8 cellular contexts compared by ENCODE assay signal in the genomic region with DNA sequence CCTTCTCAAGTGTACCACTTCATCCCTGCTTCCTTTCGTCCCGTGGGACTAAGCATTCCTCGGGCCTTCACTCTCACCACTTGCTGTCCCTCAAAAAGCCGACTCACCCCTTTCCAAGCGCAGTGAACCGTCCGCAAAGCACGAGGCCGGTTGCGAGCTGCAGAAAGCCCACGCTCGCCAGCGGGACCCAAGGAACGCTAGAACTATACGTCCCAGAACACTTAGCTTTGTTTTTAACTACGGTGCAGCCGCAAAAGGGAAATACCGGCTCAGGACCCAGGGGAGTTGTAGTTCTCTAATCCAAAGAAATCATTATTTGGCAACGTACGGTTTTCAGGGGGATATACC. TPM values are rescaled to one million over a fixed set of nuclear protein-coding genes. Genes with fewer than 3 reads are reported as not detected.
DNase-seq lines count a peak whose midpoint lies in the region; ATAC-seq and TF ChIP-seq lines count a peak whose summit lies in the region.

No MANE protein-coding gene starts in this region.

- peaks cover 29% of the 10 kb centered on the region for H3K4me1 Mint-ChIP-seq in activated CD8-positive, alpha-beta T cell treated with anti-CD3 and anti-CD28 coated beads for 36 hours (ENCODE audit: low read depth)

- peak overlapping the region; percentile 89 for H3K27ac ChIP-seq in 22Rv1

- no peaks in the 10 kb centered on the region for H3K27me3 Mint-ChIP-seq in activated CD8-positive, alpha-beta T cell treated with anti-CD3 and anti-CD28 coated beads for 36 hours

- H3K36me3 Mint-ChIP-seq in activated CD8-positive, alpha-beta T cell treated with anti-CD3 and anti-CD28 coated beads for 36 hours (ENCODE audit: low read depth) = peaks cover 42% of the 10 kb centered on the region

- H3K27ac Mint-ChIP-seq in activated CD8-positive, alpha-beta T cell treated with anti-CD3 and anti-CD28 coated beads for 36 hours = peak overlapping the region; percentile 99

- CTCF ChIA-PET in activated CD8-positive, alpha-beta T cell treated with anti-CD3 and anti-CD28 coated beads for 36 hours (lab: Charles Lee) = interaction anchor here (0.8 to 3.7 kb wide), 6 partner anchors 23 to 355 kb away, joined by 3 to 11 read pairs (median 4); no protein-coding TSS in a partner anchor

- H3K9me3 Mint-ChIP-seq in activated CD8-positive, alpha-beta T cell treated with anti-CD3 and anti-CD28 coated beads for 36 hours = peaks cover 3% of the 10 kb centered on the region

- intact Hi-C loops in activated CD8-positive, alpha-beta T cell treated with anti-CD3 and anti-CD28 coated beads for 36 hours (cut with micrococcal nuclease) = no loop called here

- peak overlapping the region; percentile 92 for H3K4me3 Mint-ChIP-seq in activated CD8-positive, alpha-beta T cell treated with anti-CD3 and anti-CD28 coated beads for 36 hours

- POLR2A ChIA-PET in activated CD8-positive, alpha-beta T cell treated with anti-CD3 and anti-CD28 coated beads for 36 hours (lab: Charles Lee) = interaction anchor here (0.7 to 2.5 kb wide), 9 partner anchors 10 to 153 kb away, joined by 3 to 9 read pairs (median 4); a partner anchor contains a TSS

- ATAC-seq in GM18498 (IDR thresholded peaks at IDR 0.05; ENCODE audit: unreplicated experiment) = peak; percentile 25
- peak; percentile 10 for ATAC-seq in HG03442 (IDR thresholded peaks at IDR 0.05; ENCODE audit: unreplicated experiment)
- peak; percentile 14 for ATAC-seq in activated CD8-positive, alpha-beta T cell treated with anti-CD3 and anti-CD28 coated beads for 36 hours
- peak; percentile 34 for ATAC-seq in omental fat pad (ENCODE audit: low FRiP score)

- TF ChIP-seq CTCF in 22Rv1 (IDR thresholded peaks at IDR 0.05) = no peak
- no peak for TF ChIP-seq CTCF in activated CD8-positive, alpha-beta T cell treated with anti-CD3 and anti-CD28 coated beads for 36 hours (IDR thresholded peaks at IDR 0.05)
- no peak for TF ChIP-seq CTCF in omental fat pad (IDR thresholded peaks at IDR 0.05)

- DNase-seq in activated CD8-positive, alpha-beta T cell treated with anti-CD3 and anti-CD28 coated beads for 36 hours = peak; percentile 49
- peak; percentile 68 for DNase-seq in germinal center (ENCODE audit: low spot score)
- DNase-seq in omental fat pad (ENCODE audit: low spot score) = no peak
- DNase-seq in NCI-H1048 (lab: John Stamatoyannopoulos, UW) = no peak
- DNase-seq in SIG-M5 treated with dmso at 0.1 percent for 504 hours (lab: John Stamatoyannopoulos, UW; ENCODE audit: unreplicated experiment) = no peak

RNA-seq across cellular contexts. Expression of a gene that starts 0.5 kb away (rescaled TPM):
- total RNA-seq in activated CD8-positive, alpha-beta T cell treated with anti-CD3 and anti-CD28 coated beads for 36 hours = 10 to 100 TPM; 53.0 to 58.1 TPM
- 10 to 100 TPM; 22.5 to 39.2 (median 24.9) TPM for total RNA-seq in omental fat pad

RNA-seq across cellular contexts. Expression of a gene that starts 6.4 kb away (rescaled TPM):
- 10 to 100 TPM; 33.8 to 34.1 TPM for total RNA-seq in activated CD8-positive, alpha-beta T cell treated with anti-CD3 and anti-CD28 coated beads for 36 hours
- total RNA-seq in omental fat pad = 10 to 100 TPM; 27.9 to 38.4 (median 30.7) TPM

RNA-seq across cellular contexts. Expression of a gene that starts 15.0 kb away (rescaled TPM):
- total RNA-seq in activated CD8-positive, alpha-beta T cell treated with anti-CD3 and anti-CD28 coated beads for 36 hours = not detected
- total RNA-seq in omental fat pad = 1 to 10 TPM in 1 of 4 donors, under 1 TPM in 3; 0.36 to 1.7 (median 0.71) TPM

RNA-seq across cellular contexts. Expression of a gene that starts 52.3 kb away (rescaled TPM):
- not detected for total RNA-seq in activated CD8-positive, alpha-beta T cell treated with anti-CD3 and anti-CD28 coated beads for 36 hours
- total RNA-seq in omental fat pad = not detected

Comparison
In these comparisons a context has a peak if more than half of its experiments do, and no peak if none do; other contexts are left out.
1. DNase-seq: peak in activated CD8-positive, alpha-beta T cell treated with anti-CD3 and anti-CD28 coated beads for 36 hours (single experiment) and germinal center (single experiment); none in omental fat pad (single experiment), NCI-H1048 (single experiment) and SIG-M5 treated with dmso at 0.1 percent for 504 hours (single experiment).
2. Peak in every context shown above with its lines, with median percentiles within 50 percentile points of each other: ATAC-seq.